ENCODE assay signal across 2 cellular contexts in genomic region chr10:71483871-71484270, GRCh38.
TF ChIP-seq lines count a peak whose summit lies in the region.

No MANE protein-coding gene starts in this region.

TF ChIP-seq in HepG2, 621 proteins besides CTCF, POLR2A, EP300 and RAD21:
- TF ChIP-seq MNT (IDR thresholded peaks at IDR 0.05) (peak; percentile 70), FOXP1 (IDR thresholded peaks at IDR 0.05) (no peak), FOXP1 (CRISPR knock-in tag; IDR thresholded peaks at IDR 0.05) (no peak)

TF ChIP-seq in H1, 55 proteins besides CTCF, POLR2A, EP300 and RAD21:
- TF ChIP-seq YY1 (IDR thresholded peaks at IDR 0.05; ENCODE audit: low read depth, low read length) (no peak), SP4 (IDR thresholded peaks at IDR 0.05; ENCODE audit: low read length) (no peak), RBBP5 (IDR thresholded peaks at IDR 0.05; ENCODE audit: borderline replicate concordance, low read depth, low read length) (no peak), CBX5 (IDR thresholded peaks at IDR 0.05; ENCODE audit: low read depth, low read length) (no peak), POU5F1 (IDR thresholded peaks at IDR 0.05; ENCODE audit: low read depth, low read length) (no peak), HDAC2 (IDR thresholded peaks at IDR 0.05; ENCODE audit: borderline replicate concordance in 1 of 2, low read depth in 2 of 2, low read length in 2 of 2) (no peak), RFX5 (IDR thresholded peaks at IDR 0.05; ENCODE audit: borderline replicate concordance, low read depth, low read length) (no peak)
